In genomic region chr10:72351479-72351878, GRCh38 we compare ENCODE assay signal across 1 cellular context.
TF ChIP-seq lines count a peak whose summit lies in the region.

No MANE protein-coding gene starts in this region.

TF ChIP-seq in GM23338, 12 proteins besides CTCF, POLR2A, EP300 and RAD21:
- no peak for TF ChIP-seq CREB1 (CRISPR knock-in tag; IDR thresholded peaks at IDR 0.05; ENCODE audit: low read depth)
- TF ChIP-seq POLR2AphosphoS5 (IDR thresholded peaks at IDR 0.05; ENCODE audit: low read depth), result no peak
- no peak for TF ChIP-seq ZNF114 (CRISPR knock-in tag; IDR thresholded peaks at IDR 0.05)
- TF ChIP-seq EZH2 (IDR thresholded peaks at IDR 0.05; ENCODE audit: low read depth, unreplicated experiment), result no peak
- TF ChIP-seq STAT1 (IDR thresholded peaks at IDR 0.05; ENCODE audit: unreplicated experiment), result no peak
- TF ChIP-seq JUNB (IDR thresholded peaks at IDR 0.05; ENCODE audit: unreplicated experiment), result no peak
- TF ChIP-seq EZH2phosphoT487 (IDR thresholded peaks at IDR 0.05; ENCODE audit: unreplicated experiment), result no peak
- TF ChIP-seq ZNF331 (CRISPR knock-in tag; IDR thresholded peaks at IDR 0.05; ENCODE audit: low read depth), result no peak
- no peak for TF ChIP-seq NANOG (IDR thresholded peaks at IDR 0.05; ENCODE audit: borderline replicate concordance)
- TF ChIP-seq REST (IDR thresholded peaks at IDR 0.05; ENCODE audit: unreplicated experiment), result no peak
- TF ChIP-seq ETS1 (IDR thresholded peaks at IDR 0.05), result no peak
TF ChIP-seq in GM23338: peak in this region for 0.
